10 cellular contexts compared by ENCODE assay signal in the genomic region with DNA sequence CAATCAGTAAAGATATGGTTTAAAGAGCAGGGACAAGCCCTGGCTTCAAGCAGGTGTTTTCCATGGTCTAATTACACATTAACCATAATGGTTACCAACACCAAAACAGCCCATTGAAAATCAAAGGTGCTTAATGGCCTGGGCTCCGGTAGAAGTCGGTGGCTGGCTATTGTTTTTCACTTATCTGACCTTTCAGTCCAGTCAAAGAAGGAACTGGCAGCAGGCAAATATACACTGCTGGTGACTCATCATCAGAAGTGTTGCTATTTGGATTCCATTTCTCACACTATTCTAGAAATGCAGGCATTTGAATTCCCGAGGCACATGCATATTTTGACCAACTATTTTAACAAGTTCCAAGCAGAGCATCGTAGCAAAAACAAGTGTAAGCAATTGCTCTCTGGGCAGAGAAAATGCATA. TPM values are rescaled to one million over a fixed set of nuclear protein-coding genes. Genes with fewer than 3 reads are reported as not detected.
DNase-seq lines count a peak whose midpoint lies in the region; ATAC-seq and TF ChIP-seq lines count a peak whose summit lies in the region.
"Had no signal": no experiment of that assay in that cellular context is flagged by ENCODE, and none has a peak within 500 bp of the region (broad histone marks: within the 10 kb centered on the region; RNA-seq: fewer than 3 reads in every experiment).

No MANE protein-coding gene starts in this region.

- no peaks in the 10 kb centered on the region for H3K9me3 ChIP-seq in ascending aorta
- no peaks in the 10 kb centered on the region for H3K9me3 ChIP-seq in lung (ENCODE audit: control insufficient read depth in 2 of 2, insufficient read depth in 1 of 2, low read length in 1 of 2)
- H3K9me3 ChIP-seq in HAP-1: no peaks in the 10 kb centered on the region

- WGBS in lung, 2 donors: 30 to 53% methylated on average over 4 of the region's 4 CpGs

- intact Hi-C loops in ascending aorta (cut with DNase I): no loop called here

- H3K4me1 ChIP-seq in ascending aorta: peaks cover 0 to 2% of the 10 kb centered on the region in 2 donors
- H3K4me1 ChIP-seq in lung (ENCODE audit: control insufficient read depth in 2 of 2, insufficient read depth in 2 of 2, low read length in 2 of 2): peaks cover 2 to 6% of the 10 kb centered on the region in 2 donors
- H3K4me1 ChIP-seq in HAP-1: no peaks in the 10 kb centered on the region

- in situ Hi-C loops in HAP-1 (cut with MboI; ENCODE audit: low sequenced_read_pairs): no loop called here

- TF ChIP-seq CTCF in ascending aorta (IDR thresholded peaks at IDR 0.05) (no peak), lung (IDR thresholded peaks at IDR 0.05; ENCODE audit: control extremely low read depth, extremely low read depth) (no peak), coronary artery (IDR thresholded peaks at IDR 0.05) (no peak)

- ATAC-seq in GM18505 (IDR thresholded peaks at IDR 0.05; ENCODE audit: unreplicated experiment) (peak; percentile 76), HG02840 (IDR thresholded peaks at IDR 0.05; ENCODE audit: low FRiP score, unreplicated experiment) (peak; percentile 95), lung (ENCODE audit: insufficient read depth, low FRiP score) (peak; percentile 78)

- H3K36me3 ChIP-seq in ascending aorta (no peaks in the 10 kb centered on the region), lung (ENCODE audit: control insufficient read depth in 2 of 2, insufficient read depth in 2 of 2, low read length in 2 of 2) (no peaks in the 10 kb centered on the region), HAP-1 (replicated peaks) (no peaks in the 10 kb centered on the region)

- DNase-seq in ascending aorta (ENCODE audit: low spot score in 2 of 2): no peak
- DNase-seq in lung (ENCODE audit: low spot score): no peak
- no peak for DNase-seq in HAP-1 (ENCODE audit: low spot score in 2 of 2)
- DNase-seq in NCI-H82 treated with DMSO at 0.1 percent for 48 hours (lab: John Stamatoyannopoulos, UW; ENCODE audit: unreplicated experiment): no peak
- no peak for DNase-seq in coronary artery (ENCODE audit: low spot score)
- no peak for DNase-seq in middle frontal gyrus (ENCODE audit: extremely low spot score, low spot score)

- TF ChIP-seq POLR2A in GM18505 (IDR thresholded peaks at IDR 0.05; ENCODE audit: borderline replicate concordance, extremely low read depth, insufficient read depth, insufficient read length): no peak

- no peak overlapping the region for H3K4me3 ChIP-seq in ascending aorta
- no peak overlapping the region for H3K4me3 ChIP-seq in lung
- H3K4me3 ChIP-seq in HAP-1: no peak overlapping the region
- no peak overlapping the region for H3K4me3 ChIP-seq in coronary artery

- no peaks in the 10 kb centered on the region for H3K27me3 ChIP-seq in ascending aorta
- H3K27me3 ChIP-seq in lung (ENCODE audit: control insufficient read depth, insufficient read depth): no peaks in the 10 kb centered on the region
- no peaks in the 10 kb centered on the region for H3K27me3 ChIP-seq in HAP-1 (ENCODE audit: low read depth)

- peak overlapping the region; percentile 23 to 49 for H3K27ac ChIP-seq in ascending aorta
- peak overlapping the region in 1 of 2 donors; percentile 85 for H3K27ac ChIP-seq in lung (ENCODE audit: low read depth in 1 of 2, low read length in 1 of 2)
- H3K27ac ChIP-seq in coronary artery: peak overlapping the region in 1 of 2 donors; percentile 40
- H3K27ac ChIP-seq: parathyroid adenoma had no signal

RNA-seq across cellular contexts. Expression of a gene that starts 26.3 kb away (rescaled TPM):
- total RNA-seq in ascending aorta (0.43 TPM), lung (1 to 10 TPM in 1 of 2 donors, under 1 TPM in 1; 0.89 to 1.5 TPM)
- under 1 TPM; 0.26 to 0.61 TPM for polyA plus RNA-seq in lung
- total RNA-seq: NCI-H460 had no signal
